Comparison of ENCODE assay signal across 27 cellular contexts in the genomic region with DNA sequence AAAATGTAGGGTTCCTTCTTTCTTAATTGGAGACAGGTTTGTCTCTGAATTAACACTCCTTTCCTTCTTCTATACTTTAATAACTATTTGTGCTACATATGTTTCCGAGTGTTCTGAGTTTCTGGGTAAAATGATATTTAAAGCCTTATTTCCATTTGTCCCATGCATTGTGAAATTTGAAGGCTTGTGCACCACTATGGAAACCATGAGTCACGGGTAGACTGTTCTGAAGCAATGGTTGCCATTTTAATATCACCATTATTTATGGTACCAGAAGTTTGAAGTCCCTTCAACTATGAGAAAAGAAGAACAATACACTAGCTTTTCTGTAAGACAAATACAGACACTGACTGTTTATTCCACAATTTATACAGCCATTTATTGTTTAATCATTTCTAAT. TPM values are rescaled to one million over a fixed set of nuclear protein-coding genes. Genes with fewer than 3 reads are reported as not detected.
DNase-seq lines count a peak whose midpoint lies in the region; ATAC-seq, FAIRE-seq and TF ChIP-seq lines count a peak whose summit lies in the region.
"Had no signal": no experiment of that assay in that cellular context is flagged by ENCODE, and none has a peak within 500 bp of the region (broad histone marks: within the 10 kb centered on the region; RNA-seq: fewer than 3 reads in every experiment).

No MANE protein-coding gene starts in this region.

- H3K27ac ChIP-seq in lower lobe of right lung = no peak overlapping the region
- H3K27ac ChIP-seq: colonic mucosa, neural progenitor cell, right atrium auricular region, transverse colon had no signal

- intact Hi-C loops in lower lobe of right lung (cut with DNase I) = no loop called here

- ATAC-seq in HG02763 (IDR thresholded peaks at IDR 0.05; ENCODE audit: unreplicated experiment) (no peak), lower lobe of right lung (no peak), HG02840 (IDR thresholded peaks at IDR 0.05; ENCODE audit: low FRiP score, unreplicated experiment) (no peak)
- ATAC-seq: CD8-positive, alpha-beta T cell; effector memory CD8-positive, alpha-beta T cell; esophagus mucosa had no signal

- no peak for FAIRE-seq in bronchial epithelial cell (lab: Jason Lieb, UNC)
- FAIRE-seq: GM12892 had no signal

- H3K4me3 ChIP-seq in bronchial epithelial cell (ENCODE audit: low read depth, low read length) (no peak overlapping the region), lower lobe of right lung (no peak overlapping the region)
- H3K4me3 ChIP-seq: colonic mucosa, neural progenitor cell, right atrium auricular region, transverse colon had no signal

- DNase-seq in ELR (ENCODE audit: low read depth) (peak; percentile 11), MV-4-11 (lab: John Stamatoyannopoulos, UW) (peak; percentile 83), bronchial epithelial cell (ENCODE audit: low read depth) (peak; percentile 13), fibroblast of the conjunctiva (ENCODE audit: low read depth) (peak; percentile 21), activated gamma-delta T cell (lab: John Stamatoyannopoulos, UW) (no peak), lower lobe of right lung (no peak)
- DNase-seq: activated CD4-positive, CD25-positive, alpha-beta regulatory T cell treated with anti-CD3 and anti-CD28 coated beads, Interleukin-2, amount 50 U/mL, for 72 hours; activated effector memory CD4-positive, alpha-beta T cell treated with anti-CD3 and anti-CD28 coated beads, Interleukin-2, amount 50 U/mL, for 16 hours; activated T-cell treated with anti-CD3 and anti-CD28 coated beads for 4 hours; amniotic stem cell; CD8-positive, alpha-beta T cell; colonic mucosa; effector memory CD8-positive, alpha-beta T cell; EL; GOT3; NCI-H1417; NCI-H2081; NCI-H2227 treated with DMSO at 0.1 percent for 48 hours; NCI-H526 treated with DMSO at 0.1 percent for 48 hours; stimulated activated CD4-positive, alpha-beta T cell treated with anti-CD3 and anti-CD28 coated beads, Interleukin-2, amount 100 ng/mL, for 24 hours; transverse colon had no signal

- TF ChIP-seq CTCF in bronchial epithelial cell (IDR thresholded peaks at IDR 0.05; ENCODE audit: insufficient read depth, low read length, severe bottlenecking) = no peak
- TF ChIP-seq CTCF in lower lobe of right lung (IDR thresholded peaks at IDR 0.05) = no peak

- no peaks in the 10 kb centered on the region for H3K36me3 ChIP-seq in bronchial epithelial cell (ENCODE audit: control insufficient read depth, insufficient read depth, low read length)
- no peaks in the 10 kb centered on the region for H3K36me3 ChIP-seq in lower lobe of right lung
- H3K36me3 ChIP-seq: colonic mucosa, neural progenitor cell, right atrium auricular region, transverse colon had no signal

- no peaks in the 10 kb centered on the region for H3K4me1 ChIP-seq in lower lobe of right lung
- H3K4me1 ChIP-seq: colonic mucosa, neural progenitor cell, right atrium auricular region, transverse colon had no signal

- H3K27me3 ChIP-seq in bronchial epithelial cell (ENCODE audit: control insufficient read depth, insufficient read depth, low read length) = no peaks in the 10 kb centered on the region
- no peaks in the 10 kb centered on the region for H3K27me3 ChIP-seq in lower lobe of right lung (ENCODE audit: low read depth)
- H3K27me3 ChIP-seq: colonic mucosa, neural progenitor cell, right atrium auricular region, transverse colon had no signal

- H3K9me3 ChIP-seq in lower lobe of right lung = no peaks in the 10 kb centered on the region
- H3K9me3 ChIP-seq: colonic mucosa, right atrium auricular region, transverse colon had no signal

RNA-seq across cellular contexts. Expression of a gene that starts 44.7 kb away (rescaled TPM):
- 2.6 and 3.3 TPM in 2 replicates for total RNA-seq in bronchial epithelial cell
- 46.4 TPM for total RNA-seq in lower lobe of right lung

Comparison
In these comparisons a context has a peak if more than half of its experiments do, and no peak if none do; other contexts are left out.
1. DNase-seq: peak in ELR (single experiment), MV-4-11 (single experiment), bronchial epithelial cell (single experiment) and fibroblast of the conjunctiva (single experiment); none in activated gamma-delta T cell (single experiment) and lower lobe of right lung (single experiment).
2. RNA of a gene that starts 44.7 kb away (total RNA-seq): 46.4 TPM in lower lobe of right lung (single experiment); 2.6 to 3.3 TPM in bronchial epithelial cell; every median in the first group is over 10 times any median in the second.